ENCODE assay signal across 17 cellular contexts in the genomic region with DNA sequence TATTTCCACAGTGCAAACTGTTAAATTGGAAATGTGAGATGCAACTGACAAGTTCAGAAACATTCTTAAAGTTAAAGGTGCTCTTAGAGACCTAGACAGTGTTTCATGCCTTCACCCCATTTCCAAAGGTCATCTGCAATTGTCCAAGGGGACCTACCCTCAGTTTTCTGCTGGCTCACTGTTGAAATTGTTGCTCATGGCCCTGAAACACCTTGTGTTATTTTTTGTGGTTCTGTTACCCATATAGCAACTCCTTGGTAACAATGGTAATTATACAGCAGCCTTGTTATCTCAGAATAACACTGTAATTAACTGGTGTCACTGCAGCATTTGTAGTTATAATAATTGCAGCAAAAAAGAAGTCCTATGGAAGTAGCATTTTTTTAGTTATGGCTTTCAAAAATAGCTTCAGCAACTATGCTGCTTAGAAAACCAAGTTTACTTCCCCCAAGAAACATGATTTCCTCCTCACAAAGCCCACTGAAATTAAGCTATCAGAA.
A peak's percentile ranks its signal among the peaks of the same experiment; 100 is the strongest.
DNase-seq lines count a peak whose midpoint lies in the region; ATAC-seq and TF ChIP-seq lines count a peak whose summit lies in the region.
"Had no signal": no experiment of that assay in that cellular context is flagged by ENCODE, and none has a peak within 500 bp of the region (broad histone marks: within the 10 kb centered on the region; RNA-seq: fewer than 3 reads in every experiment).

No MANE protein-coding gene starts in this region.

- TF ChIP-seq POLR2A in erythroblast (IDR thresholded peaks at IDR 0.05; ENCODE audit: low read length), result no peak

- H3K27me3 Mint-ChIP-seq in stimulated activated memory B cell treated with anti-CD40 and anti-IgM and Interleukin-4, amounts not matched to agents 10 μg/mL and 1 μg/mL and 100 μg/mL, for 72 hours, result no peaks in the 10 kb centered on the region

- no peak for ATAC-seq in GM21360 (IDR thresholded peaks at IDR 0.05; ENCODE audit: unreplicated experiment)
- ATAC-seq in stimulated activated memory B cell treated with anti-CD40 and anti-IgM and Interleukin-4, amounts not matched to agents 10 μg/mL and 1 μg/mL and 100 μg/mL, for 72 hours, result no peak

- no peaks in the 10 kb centered on the region for H3K4me1 Mint-ChIP-seq in stimulated activated memory B cell treated with anti-CD40 and anti-IgM and Interleukin-4, amounts not matched to agents 10 μg/mL and 1 μg/mL and 100 μg/mL, for 72 hours
- H3K4me1 Mint-ChIP-seq: CD4-positive, alpha-beta memory T cell had no signal

- H3K36me3 Mint-ChIP-seq in stimulated activated memory B cell treated with anti-CD40 and anti-IgM and Interleukin-4, amounts not matched to agents 10 μg/mL and 1 μg/mL and 100 μg/mL, for 72 hours, result no peaks in the 10 kb centered on the region
- H3K36me3 Mint-ChIP-seq: CD4-positive, alpha-beta memory T cell had no signal

- no peak overlapping the region for H3K4me3 Mint-ChIP-seq in stimulated activated memory B cell treated with anti-CD40 and anti-IgM and Interleukin-4, amounts not matched to agents 10 μg/mL and 1 μg/mL and 100 μg/mL, for 72 hours
- H3K4me3 Mint-ChIP-seq: CD4-positive, alpha-beta memory T cell; T-helper 1 cell treated with Interleukin-12 subunit alpha and Interleukin-12 subunit beta and Interleukin-4 antibody, amounts not matched to agents 30 μg/mL and 1 μg/mL, for 36 hours had no signal

- DNase-seq in NCI-H748 (lab: John Stamatoyannopoulos, UW; ENCODE audit: unreplicated experiment) (peak; percentile 64), NCI-H748 treated with DMSO at 0.1 percent for 48 hours (lab: John Stamatoyannopoulos, UW) (no peak), NCI-H2081 treated with DMSO at 0.1 percent for 48 hours (lab: John Stamatoyannopoulos, UW) (peak; percentile 54), erythroblast (lab: John Stamatoyannopoulos, UW) (peak; percentile 43 to 73), NCI-H82 treated with DMSO at 0.1 percent for 48 hours (lab: John Stamatoyannopoulos, UW; ENCODE audit: unreplicated experiment) (no peak), GM19240 (ENCODE audit: insufficient read length, low spot score) (no peak)
- DNase-seq: 8988T; CD4-positive, alpha-beta memory T cell; GM23248; NCI-H1694; NCI-H510A treated with DMSO at 0.1 percent for 48 hours; NK-92 treated with Interleukin-12 subunit alpha and Interleukin-12 subunit beta, amount 100 ng/mL, for 24 hours; RPMI8226; SIG-M5 had no signal

- H3K27ac Mint-ChIP-seq in stimulated activated memory B cell treated with anti-CD40 and anti-IgM and Interleukin-4, amounts not matched to agents 10 μg/mL and 1 μg/mL and 100 μg/mL, for 72 hours, result no peak overlapping the region
- H3K27ac Mint-ChIP-seq: CD4-positive, alpha-beta memory T cell; T-helper 1 cell treated with Interleukin-12 subunit alpha and Interleukin-12 subunit beta and Interleukin-4 antibody, amounts not matched to agents 30 μg/mL and 1 μg/mL, for 36 hours had no signal

- H3K9me3 Mint-ChIP-seq in stimulated activated memory B cell treated with anti-CD40 and anti-IgM and Interleukin-4, amounts not matched to agents 10 μg/mL and 1 μg/mL and 100 μg/mL, for 72 hours, result no peaks in the 10 kb centered on the region
- H3K9me3 Mint-ChIP-seq: T-helper 1 cell treated with Interleukin-12 subunit alpha and Interleukin-12 subunit beta and Interleukin-4 antibody, amounts not matched to agents 30 μg/mL and 1 μg/mL, for 36 hours had no signal

Comparison
In these comparisons a context has a peak if more than half of its experiments do, and no peak if none do; other contexts are left out.
1. DNase-seq: peak in NCI-H748 (single experiment), NCI-H2081 treated with DMSO at 0.1 percent for 48 hours (single experiment) and erythroblast (2 of 2); none in NCI-H748 treated with DMSO at 0.1 percent for 48 hours (single experiment), NCI-H82 treated with DMSO at 0.1 percent for 48 hours (single experiment) and GM19240 (single experiment).